In genomic region chr6:33288141-33288941, GRCh38 we compare ENCODE assay signal across 8 cellular contexts. TPM values are rescaled to one million over a fixed set of nuclear protein-coding genes. Genes with fewer than 3 reads are reported as not detected.
A peak's percentile ranks its signal among the peaks of the same experiment; 100 is the strongest.
DNase-seq lines count a peak whose midpoint lies in the region; ATAC-seq and TF ChIP-seq lines count a peak whose summit lies in the region.

No MANE protein-coding gene starts in this region.

- TF ChIP-seq CTCF in GM23338 (conservative IDR thresholded peaks at IDR 0.05; ENCODE audit: low read depth in 2 of 2), result no peak
- TF ChIP-seq CTCF in VCaP (conservative IDR thresholded peaks at IDR 0.05), result no peak
- no peak for TF ChIP-seq CTCF in spleen (IDR thresholded peaks at IDR 0.05 in 8 of 11, conservative IDR thresholded peaks at IDR 0.05 in 3 of 11)

- H3K27me3 ChIP-seq in GM23338 (ENCODE audit: insufficient read depth), result no peaks in the 10 kb centered on the region
- no peaks in the 10 kb centered on the region for H3K27me3 ChIP-seq in right cardiac atrium (ENCODE audit: control insufficient read depth, insufficient read depth)
- no peaks in the 10 kb centered on the region for H3K27me3 ChIP-seq in spleen (replicated peaks in 1 of 7)

- H4K20me1 ChIP-seq in GM23338 (replicated peaks; ENCODE audit: insufficient read depth), result peaks cover 17% of the 10 kb centered on the region

- no peak overlapping the region for H3K27ac Mint-ChIP-seq in GM23338

- ATAC-seq in GM23338 (no peak), right cardiac atrium (peak in 1 of 2 donors; percentile 2)

- H3K4me3 Mint-ChIP-seq in GM23338, result peak overlapping the region; percentile 96

- no peaks in the 10 kb centered on the region for H3K9me3 Mint-ChIP-seq in GM23338

- peaks cover 16% of the 10 kb centered on the region for H3K4me1 Mint-ChIP-seq in GM23338

- TF ChIP-seq POLR2A in spleen (IDR thresholded peaks at IDR 0.05), result no peak

- peak overlapping the region; percentile 97 for H3K4me2 ChIP-seq in GM23338

- peaks cover 2% of the 10 kb centered on the region for H3K27me3 Mint-ChIP-seq in GM23338 (ENCODE audit: insufficient read depth, low read depth, poor library complexity)

- no peaks in the 10 kb centered on the region for H3K9me2 ChIP-seq in GM23338 (ENCODE audit: insufficient read depth)

- no peak overlapping the region for H3K27ac ChIP-seq in GM23338 (ENCODE audit: low read depth)
- peak overlapping the region; percentile 81 for H3K27ac ChIP-seq in VCaP
- H3K27ac ChIP-seq in right cardiac atrium (ENCODE audit: low read length), result peak overlapping the region; percentile 8
- peak overlapping the region; percentile 76 to 94 (median 88) for H3K27ac ChIP-seq in spleen

- H3K4me3 ChIP-seq in GM23338 (peak overlapping the region; percentile 68), right cardiac atrium (ENCODE audit: low read length) (peak overlapping the region; percentile 99), spleen (peak overlapping the region; percentile 66 to 86 (median 83))

- H3K4me1 ChIP-seq in GM23338 (ENCODE audit: insufficient read depth), result peaks cover 13% of the 10 kb centered on the region
- H3K4me1 ChIP-seq in right cardiac atrium (ENCODE audit: control insufficient read depth, insufficient read depth, low read length), result peaks cover 10% of the 10 kb centered on the region
- peaks cover 15 to 54% (median 33%) of the 10 kb centered on the region in 6 donors for H3K4me1 ChIP-seq in spleen

- H3K9me3 ChIP-seq in right cardiac atrium (ENCODE audit: control insufficient read depth, low read length), result no peaks in the 10 kb centered on the region
- H3K9me3 ChIP-seq in spleen, result no peaks in the 10 kb centered on the region

- H3F3A ChIP-seq in GM23338 (replicated peaks; ENCODE audit: low read depth), result peaks cover 4% of the 10 kb centered on the region; the same call in 1 of the 2 replicates

- WGBS in right cardiac atrium, result 12% methylated on average over 23 of the region's 23 CpGs
- 8 to 12% (median 9%) methylated on average over 20 to 23 of the region's 23 CpGs for WGBS in spleen, 5 donors

- peaks cover 39% of the 10 kb centered on the region for H3K79me2 ChIP-seq in GM23338 (replicated peaks; ENCODE audit: insufficient read depth)

- H2AFZ ChIP-seq in GM23338, result peak overlapping the region; percentile 57

- H3K36me3 ChIP-seq in GM23338 (ENCODE audit: insufficient read depth) (peaks cover 25% of the 10 kb centered on the region), spleen (peaks cover 4 to 77% (median 60%) of the 10 kb centered on the region in 6 donors)

- H3K36me3 Mint-ChIP-seq in GM23338 (ENCODE audit: low read depth), result peaks cover 59% of the 10 kb centered on the region

- intact Hi-C loops in right cardiac atrium (cut with DNase I) (no loop called here), spleen (cut with DNase I; ENCODE audit: low total_unique reads) (no loop called here)

- DNase-seq in GM23338 (ENCODE audit: low spot score) (no peak), right cardiac atrium (peak in 1 of 3 donors; percentile 57), spleen (no peak), HuH-7.5 (ENCODE audit: low spot score) (no peak), putamen (ENCODE audit: low spot score) (no peak), SHP77 treated with DMSO at 0.1 percent for 48 hours (lab: John Stamatoyannopoulos, UW) (no peak), NCI-H82 treated with DMSO at 0.1 percent for 48 hours (lab: John Stamatoyannopoulos, UW; ENCODE audit: unreplicated experiment) (no peak)

TF ChIP-seq in GM23338, 12 proteins besides CTCF, POLR2A, EP300 and RAD21 (continues in another document):
- TF ChIP-seq POLR2AphosphoS5 (IDR thresholded peaks at IDR 0.05; ENCODE audit: low read depth), result no peak
- no peak for TF ChIP-seq EZH2phosphoT487 (IDR thresholded peaks at IDR 0.05; ENCODE audit: unreplicated experiment)
- no peak for TF ChIP-seq JUNB (IDR thresholded peaks at IDR 0.05; ENCODE audit: unreplicated experiment)
- no peak for TF ChIP-seq ETS1 (IDR thresholded peaks at IDR 0.05)
- TF ChIP-seq CREB1 (CRISPR knock-in tag; IDR thresholded peaks at IDR 0.05; ENCODE audit: low read depth), result no peak
- no peak for TF ChIP-seq REST (IDR thresholded peaks at IDR 0.05; ENCODE audit: unreplicated experiment)
- TF ChIP-seq ZNF331 (CRISPR knock-in tag; IDR thresholded peaks at IDR 0.05; ENCODE audit: low read depth), result no peak
- TF ChIP-seq ZNF114 (CRISPR knock-in tag; IDR thresholded peaks at IDR 0.05), result no peak
- TF ChIP-seq EZH2 (IDR thresholded peaks at IDR 0.05; ENCODE audit: low read depth, unreplicated experiment), result no peak
- TF ChIP-seq STAT1 (IDR thresholded peaks at IDR 0.05; ENCODE audit: unreplicated experiment), result no peak
- TF ChIP-seq NANOG (IDR thresholded peaks at IDR 0.05; ENCODE audit: borderline replicate concordance), result no peak

RNA-seq across cellular contexts. Expression of gene WDR46, which starts 0.7 kb away (rescaled TPM):
- total RNA-seq in GM23338 (2014; rRNA removed; shearing (Covaris generic)), result 104 and 106 TPM in 2 replicates
- polyA plus RNA-seq in GM23338 (2016; fragmentation: Nextera tagmentation; extraction: Ambion mirVana) (63.9 and 71.4 TPM in 2 replicates), right cardiac atrium (15.5 TPM), spleen (100 to 1,000 TPM in 1 of 3 donors, 10 to 100 TPM in 2; 52.6 to 101 (median 96.1) TPM)
- total RNA-seq in right cardiac atrium (10 to 100 TPM; 16.3 to 31.1 (median 18.5) TPM), spleen (10 to 100 TPM; 30.5 to 53.1 (median 43.6) TPM)

RNA-seq across cellular contexts. Expression of gene PFDN6, which starts 1.1 kb away (rescaled TPM):
- total RNA-seq in GM23338 (2014; rRNA removed; shearing (Covaris generic)), result 62.2 and 80.4 TPM in 2 replicates
- 54.0 and 56.1 TPM in 2 replicates for polyA plus RNA-seq in GM23338 (2016; fragmentation: Nextera tagmentation; extraction: Ambion mirVana)
- 10 to 100 TPM; 44.4 to 60.0 (median 50.1) TPM for total RNA-seq in right cardiac atrium
- polyA plus RNA-seq in right cardiac atrium, result 143 TPM
- 10 to 100 TPM; 11.3 to 35.7 (median 26.5) TPM for total RNA-seq in spleen
- polyA plus RNA-seq in spleen, result 100 to 1,000 TPM; 150 to 169 (median 158) TPM

RNA-seq across cellular contexts. Expression of gene RGL2, which starts 10.4 kb away (rescaled TPM):
- total RNA-seq in GM23338 (2014; rRNA removed; shearing (Covaris generic)), result 44.9 and 52.2 TPM in 2 replicates
- polyA plus RNA-seq in GM23338 (2016; fragmentation: Nextera tagmentation; extraction: Ambion mirVana), result 28.0 and 31.7 TPM in 2 replicates
- 10 to 100 TPM; 47.6 to 56.3 (median 54.5) TPM for total RNA-seq in right cardiac atrium
- 40.6 TPM for polyA plus RNA-seq in right cardiac atrium
- total RNA-seq in spleen, result 100 to 1,000 TPM; 123 to 212 (median 146) TPM
- polyA plus RNA-seq in spleen, result 100 to 1,000 TPM in 2 of 3 donors, 10 to 100 TPM in 1; 73.3 to 180 (median 133) TPM

RNA-seq across cellular contexts. Expression of gene B3GALT4, which starts 11.4 kb away (rescaled TPM):
- total RNA-seq in GM23338 (2014; rRNA removed; shearing (Covaris generic)), result 1.0 and 2.3 TPM in 2 replicates
- polyA plus RNA-seq in GM23338 (2016; fragmentation: Nextera tagmentation; extraction: Ambion mirVana), result 1.3 and 1.8 TPM in 2 replicates
- total RNA-seq in right cardiac atrium, result 10 to 100 TPM in 2 of 4 donors, 1 to 10 TPM in 2; 9.7 to 10.2 (median 9.9) TPM
- polyA plus RNA-seq in right cardiac atrium, result 11.0 TPM
- 10 to 100 TPM; 17.6 to 31.6 (median 27.1) TPM for total RNA-seq in spleen
- 10 to 100 TPM; 11.5 to 17.7 (median 13.5) TPM for polyA plus RNA-seq in spleen

RNA-seq across cellular contexts. Expression of gene RPS18, which starts 16.5 kb away (rescaled TPM):
- 2,133 and 2,664 TPM in 2 replicates for total RNA-seq in GM23338 (2014; rRNA removed; shearing (Covaris generic))
- polyA plus RNA-seq in GM23338 (2016; fragmentation: Nextera tagmentation; extraction: Ambion mirVana) (4,776 and 5,223 TPM in 2 replicates), right cardiac atrium (1,903 TPM), spleen (over 10,000 TPM in 2 of 3 donors, 1,000 to 10,000 TPM in 1; 8,573 to 17,605 (median 14,270) TPM)
- total RNA-seq in right cardiac atrium (1,000 to 10,000 TPM; 1,042 to 1,240 (median 1,130) TPM), spleen (1,000 to 10,000 TPM; 1,471 to 2,906 (median 2,449) TPM)
